Comparison of ENCODE assay signal across 18 cellular contexts in genomic region chr3:96027718-96028117, GRCh38.
"Had no signal": no experiment of that assay in that cellular context is flagged by ENCODE, and none has a peak within 500 bp of the region (broad histone marks: within the 10 kb centered on the region; RNA-seq: fewer than 3 reads in every experiment).

No MANE protein-coding gene starts in this region.

- H3K9me3 ChIP-seq: colonic mucosa, lower lobe of right lung, testis had no signal

- H3K4me3 ChIP-seq: colonic mucosa, lower lobe of right lung, neural progenitor cell, testis had no signal

- H3K36me3 ChIP-seq: colonic mucosa, lower lobe of right lung, neural progenitor cell had no signal

- H3K9ac ChIP-seq: neural progenitor cell had no signal

- DNase-seq: activated CD4-positive, alpha-beta memory T cell treated with anti-CD3 and anti-CD28 coated beads, Interleukin-2, amount 10 ng/mL, durations not matched to agents 7 days and 5 days; activated CD4-positive, alpha-beta T cell treated with anti-CD3 and anti-CD28 coated beads for 36 hours; activated gamma-delta T cell; activated naive CD8-positive, alpha-beta T cell treated with anti-CD3 and anti-CD28 coated beads, Interleukin-2, amount 10 ng/mL, durations not matched to agents 7 days and 5 days; activated T-cell treated with anti-CD3 and anti-CD28 coated beads, Interleukin-2, amount 50 U/mL, for 48 hours; caudate nucleus; colonic mucosa; effector CD4-positive, alpha-beta T cell; hypothalamus; left cardiac atrium; lower lobe of right lung; midbrain; retina; stimulated activated CD4-positive, alpha-beta T cell treated with anti-CD3 and anti-CD28 coated beads, Interleukin-15, amount 100 ng/mL, for 24 hours; stimulated activated CD4-positive, alpha-beta T cell treated with anti-CD3 and anti-CD28 coated beads, Interleukin-4, amount 100 ng/mL, for 24 hours; T-helper 9 cell; testis had no signal

- ATAC-seq: activated CD4-positive, alpha-beta T cell treated with anti-CD3 and anti-CD28 coated beads for 36 hours; left cardiac atrium; lower lobe of right lung had no signal

- H3K27ac ChIP-seq: colonic mucosa, lower lobe of right lung, neural progenitor cell, testis had no signal

- H3K4me1 ChIP-seq: colonic mucosa, lower lobe of right lung, neural progenitor cell, testis had no signal
